8 cellular contexts compared by ENCODE assay signal in the genomic region with DNA sequence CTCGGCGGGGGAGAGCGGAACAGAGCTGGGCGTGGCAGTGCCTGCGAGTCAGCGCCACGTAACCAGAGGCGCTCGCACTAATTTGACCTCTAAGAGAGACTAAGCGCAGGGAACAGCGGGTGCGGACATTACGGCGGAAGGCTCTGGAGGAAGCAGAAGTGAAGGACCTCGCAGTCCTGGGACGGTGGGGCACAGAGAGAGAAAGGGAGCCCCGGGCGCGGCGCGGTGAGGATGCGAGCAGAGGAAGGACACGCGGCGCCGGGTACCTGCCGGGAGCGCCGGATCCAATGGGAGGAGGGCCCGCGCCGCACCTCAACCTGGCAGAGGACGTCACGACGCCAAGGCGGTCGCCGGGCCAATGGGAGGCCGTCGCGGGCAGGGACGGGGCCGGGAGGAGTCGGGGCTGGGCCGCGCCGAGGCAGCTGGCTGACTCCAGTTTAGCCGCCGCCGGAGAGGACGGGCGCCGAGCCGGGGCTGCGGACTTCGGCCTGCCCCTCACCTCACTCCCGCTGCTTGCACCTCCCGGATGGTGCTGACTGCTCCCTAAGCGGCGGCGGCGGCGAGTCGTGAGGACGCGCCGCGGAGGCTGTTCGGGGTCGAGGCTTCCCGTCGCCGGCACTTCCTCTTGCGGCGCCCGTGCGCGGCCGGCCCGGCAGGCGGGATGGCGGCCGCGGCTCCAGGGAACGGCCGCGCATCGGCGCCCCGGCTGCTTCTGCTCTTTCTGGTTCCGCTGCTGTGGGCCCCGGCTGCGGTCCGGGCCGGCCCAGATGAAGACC. TPM values are rescaled to one million over a fixed set of nuclear protein-coding genes. Genes with fewer than 3 reads are reported as not detected.
DNase-seq lines count a peak whose midpoint lies in the region; ATAC-seq lines count a peak whose summit lies in the region.

A gene with protein sequence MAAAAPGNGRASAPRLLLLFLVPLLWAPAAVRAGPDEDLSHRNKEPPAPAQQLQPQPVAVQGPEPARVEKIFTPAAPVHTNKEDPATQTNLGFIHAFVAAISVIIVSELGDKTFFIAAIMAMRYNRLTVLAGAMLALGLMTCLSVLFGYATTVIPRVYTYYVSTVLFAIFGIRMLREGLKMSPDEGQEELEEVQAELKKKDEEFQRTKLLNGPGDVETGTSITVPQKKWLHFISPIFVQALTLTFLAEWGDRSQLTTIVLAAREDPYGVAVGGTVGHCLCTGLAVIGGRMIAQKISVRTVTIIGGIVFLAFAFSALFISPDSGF (plus strand): TSS at position 429 of the 776 bp plus-strand sequence. CDS start 233 bp downstream, at position 662.

- H3K9me3 ChIP-seq in HUES48 (ENCODE audit: control insufficient read depth, insufficient read depth, low read length) (no peaks in the 10 kb centered on the region), NT2/D1 (ENCODE audit: insufficient read depth, low read length) (no peaks in the 10 kb centered on the region), endocrine pancreas (ENCODE audit: control insufficient read depth, low read length) (no peaks in the 10 kb centered on the region)

- H3K4me1 ChIP-seq in HUES48 (ENCODE audit: control insufficient read depth, insufficient read depth, low read length) = peaks cover 17% of the 10 kb centered on the region
- H3K4me1 ChIP-seq in NT2/D1 (ENCODE audit: insufficient read depth, insufficient read length) = no peaks in the 10 kb centered on the region
- peaks cover 16% of the 10 kb centered on the region for H3K4me1 ChIP-seq in endocrine pancreas (ENCODE audit: control insufficient read depth, insufficient read depth, low read length)

- in situ Hi-C loops in Caki2 (cut with HindIII; ENCODE audit: low pct_unique_long_range_greater_than_20kb, low sequenced_read_pairs) = no loop called here

- peak; percentile 93 for ATAC-seq in GM21423 (IDR thresholded peaks at IDR 0.05; ENCODE audit: unreplicated experiment)

- H3K4me3 ChIP-seq in HUES48 (ENCODE audit: low read depth, low read length) (peak within 1 kb of the TSS; percentile 98), NT2/D1 (ENCODE audit: insufficient read length, low read depth) (peak within 1 kb of the TSS; percentile 60), endocrine pancreas (ENCODE audit: control insufficient read depth, insufficient read depth, low read length) (peak within 1 kb of the TSS; percentile 98)

- H3K27ac ChIP-seq in HUES48 (ENCODE audit: low read depth, low read length) = peak within 1 kb of the TSS; percentile 89

- H3K36me3 ChIP-seq in HUES48 (ENCODE audit: control insufficient read depth, insufficient read depth, low read length) (peaks cover 22% of the 10 kb centered on the region), NT2/D1 (ENCODE audit: insufficient read depth, insufficient read length, low read length) (peaks cover 28% of the 10 kb centered on the region), endocrine pancreas (ENCODE audit: control insufficient read depth, insufficient read depth, low read length) (no peaks in the 10 kb centered on the region)

- DNase-seq in Caki2 (ENCODE audit: low read depth) = peak; percentile 93
- peak; percentile 76 for DNase-seq in NT2/D1 (ENCODE audit: low read depth, low spot score)
- peak; percentile 55 for DNase-seq in activated CD8-positive, alpha-beta memory T cell treated with anti-CD3 and anti-CD28 coated beads, Interleukin-2, amount 50 U/mL, for 1 hour (ENCODE audit: extremely low read depth)
- DNase-seq in mesenteric fat pad (ENCODE audit: low spot score) = peak; percentile 97
- peak; percentile 77 for DNase-seq in stimulated activated CD8-positive, alpha-beta memory T cell treated with anti-CD3 and anti-CD28 coated beads, Interleukin-15, amount 100 ng/mL, for 24 hours (ENCODE audit: low read depth)

- H3K9ac ChIP-seq in HUES48 (ENCODE audit: low read depth, low read length) (peak within 1 kb of the TSS; percentile 94), NT2/D1 (ENCODE audit: insufficient read length, low read depth) (peak within 1 kb of the TSS; percentile 90), endocrine pancreas (ENCODE audit: control insufficient read depth, insufficient read depth, low read length) (peak within 1 kb of the TSS; percentile 95)

- H3K27me3 ChIP-seq in HUES48 (ENCODE audit: control insufficient read depth, insufficient read depth, low read length) (no peaks in the 10 kb centered on the region), NT2/D1 (ENCODE audit: insufficient read depth, insufficient read length) (no peaks in the 10 kb centered on the region), endocrine pancreas (ENCODE audit: control insufficient read depth, insufficient read depth, low read length) (no peaks in the 10 kb centered on the region)

RNA-seq across cellular contexts. Expression of the gene that starts here (rescaled TPM):
- 146 and 169 TPM in 2 replicates for total RNA-seq in Caki2 (2014; rRNA removed; shearing (Covaris generic); ENCODE audit: low replicate concordance)
- total RNA-seq in mesenteric fat pad = 211 TPM

Comparison
In these comparisons a context has a peak if more than half of its experiments do, and no peak if none do; other contexts are left out.
1. Peak in every context shown above with its lines: DNase-seq, ATAC-seq, H3K4me3 ChIP-seq and H3K27ac ChIP-seq.